27 cellular contexts compared by ENCODE assay signal in the genomic region with DNA sequence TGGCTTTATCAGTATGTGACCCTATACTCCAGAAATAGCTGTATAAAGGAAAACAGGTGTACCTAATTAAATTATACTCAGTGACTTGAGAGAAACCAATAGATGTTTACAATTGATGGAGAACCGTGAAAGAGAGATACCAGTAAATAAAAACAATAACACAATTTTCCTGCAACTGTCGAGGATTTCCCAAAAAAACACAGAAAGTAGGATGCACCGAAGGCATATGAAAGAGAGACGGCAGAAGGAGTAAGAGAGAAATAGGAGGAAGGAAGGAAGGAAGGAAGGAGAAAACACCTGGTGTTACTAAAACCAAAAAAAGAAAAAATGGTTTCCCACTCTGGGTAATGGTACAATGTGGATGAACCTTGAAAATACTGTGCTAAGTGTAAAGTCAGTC.
"Had no signal": no experiment of that assay in that cellular context is flagged by ENCODE, and none has a peak within 500 bp of the region (broad histone marks: within the 10 kb centered on the region; RNA-seq: fewer than 3 reads in every experiment).

No MANE protein-coding gene starts in this region.

- H3K9me3 ChIP-seq: pancreas, prostate gland, right lobe of liver, thyroid gland, vagina had no signal

- H3K36me3 Mint-ChIP-seq: neural progenitor cell; stimulated activated effector memory CD8-positive, alpha-beta T cell treated with anti-CD3 and anti-CD28 coated beads, Interleukin-12 subunit alpha, Interleukin-12 subunit beta, amount 100 ng/mL, for 72 hours had no signal

- ATAC-seq: natural killer cell; pancreas; right lobe of liver; stimulated activated effector memory CD8-positive, alpha-beta T cell treated with anti-CD3 and anti-CD28 coated beads, Interleukin-12 subunit alpha, Interleukin-12 subunit beta, amount 100 ng/mL, for 72 hours; stimulated activated naive B cell treated with anti-CD40 and anti-IgM and Interleukin-4, amounts not matched to agents 10 μg/mL and 1 μg/mL and 100 μg/mL, for 72 hours had no signal

- DNase-seq: natural killer cell; occipital lobe; pancreas; retina; right lobe of liver; sigmoid colon; small intestine; stimulated activated CD4-positive, alpha-beta T cell treated with anti-CD3 and anti-CD28 coated beads, Interleukin-15, amount 100 ng/mL, for 24 hours; stimulated activated CD4-positive, alpha-beta T cell treated with anti-CD3 and anti-CD28 coated beads, Interleukin-2, amount 100 ng/mL, for 24 hours; stimulated activated CD4-positive, alpha-beta T cell treated with anti-CD3 and anti-CD28 coated beads, Interleukin-2, amount 100 ng/mL, for 48 hours; stimulated activated CD4-positive, alpha-beta T cell treated with anti-CD3 and anti-CD28 coated beads, Interleukin-4, amount 100 ng/mL, for 24 hours; stimulated activated naive B cell treated with anti-CD40 and anti-IgM and Interleukin-4, amounts not matched to agents 10 μg/mL and 1 μg/mL and 100 μg/mL, for 72 hours; stimulated activated naive CD4-positive, alpha-beta T cell treated with Interleukin-2 at 50 U/mL for 16 hours; stomach; thyroid gland; trophoblast cell had no signal

- H3K27ac ChIP-seq: neural progenitor cell, pancreas, prostate gland, right atrium auricular region, right lobe of liver, sigmoid colon, stomach, thoracic aorta, thyroid gland, tibial nerve, upper lobe of left lung, vagina had no signal

- H3K4me1 ChIP-seq: neural progenitor cell, pancreas, prostate gland, right atrium auricular region, right lobe of liver, sigmoid colon, stomach, thyroid gland, tibial nerve, upper lobe of left lung, vagina had no signal

- H3K4me3 Mint-ChIP-seq: natural killer cell; nephron; neural progenitor cell; stimulated activated effector memory CD8-positive, alpha-beta T cell treated with anti-CD3 and anti-CD28 coated beads, Interleukin-12 subunit alpha, Interleukin-12 subunit beta, amount 100 ng/mL, for 72 hours; stimulated activated naive B cell treated with anti-CD40 and anti-IgM and Interleukin-4, amounts not matched to agents 10 μg/mL and 1 μg/mL and 100 μg/mL, for 72 hours; stimulated activated naive CD8-positive, alpha-beta T cell treated with anti-CD3 and anti-CD28 coated beads, Interleukin-15, Interleukin-2, amounts not matched to agents 100 ng/mL and 50 ng/mL, for 24 hours had no signal

- H3K27ac Mint-ChIP-seq: natural killer cell; nephron; neural progenitor cell; stimulated activated effector memory CD8-positive, alpha-beta T cell treated with anti-CD3 and anti-CD28 coated beads, Interleukin-12 subunit alpha, Interleukin-12 subunit beta, amount 100 ng/mL, for 72 hours; stimulated activated naive B cell treated with anti-CD40 and anti-IgM and Interleukin-4, amounts not matched to agents 10 μg/mL and 1 μg/mL and 100 μg/mL, for 72 hours; stimulated activated naive CD8-positive, alpha-beta T cell treated with anti-CD3 and anti-CD28 coated beads, Interleukin-15, Interleukin-2, amounts not matched to agents 100 ng/mL and 50 ng/mL, for 24 hours had no signal

- FAIRE-seq: urothelium cell line had no signal

- H3K4me3 ChIP-seq: neural progenitor cell, pancreas, prostate gland, right atrium auricular region, right lobe of liver, sigmoid colon, stomach, thoracic aorta, thyroid gland, tibial nerve, upper lobe of left lung, vagina had no signal

- H3K4me2 ChIP-seq: neural progenitor cell had no signal

- H3K4me1 Mint-ChIP-seq: natural killer cell; nephron; neural progenitor cell; stimulated activated effector memory CD8-positive, alpha-beta T cell treated with anti-CD3 and anti-CD28 coated beads, Interleukin-12 subunit alpha, Interleukin-12 subunit beta, amount 100 ng/mL, for 72 hours; stimulated activated naive B cell treated with anti-CD40 and anti-IgM and Interleukin-4, amounts not matched to agents 10 μg/mL and 1 μg/mL and 100 μg/mL, for 72 hours had no signal

- H3K36me3 ChIP-seq: neural progenitor cell, pancreas, prostate gland, right atrium auricular region, right lobe of liver, sigmoid colon, stomach, thoracic aorta, thyroid gland, tibial nerve, upper lobe of left lung, vagina had no signal

- H2AFZ ChIP-seq: neural progenitor cell had no signal

- H3K27me3 ChIP-seq: neural progenitor cell, pancreas, right atrium auricular region, right lobe of liver, sigmoid colon, thyroid gland, tibial nerve, upper lobe of left lung, vagina had no signal
